1 cellular context compared by ENCODE assay signal in genomic region chr13:26255717-26256277, GRCh38.
TF ChIP-seq lines count a peak whose summit lies in the region.

No MANE protein-coding gene starts in this region.

TF ChIP-seq in liver, 16 proteins besides CTCF, POLR2A, EP300 and RAD21 (continued from another document):
- TF ChIP-seq, protein P1, sequence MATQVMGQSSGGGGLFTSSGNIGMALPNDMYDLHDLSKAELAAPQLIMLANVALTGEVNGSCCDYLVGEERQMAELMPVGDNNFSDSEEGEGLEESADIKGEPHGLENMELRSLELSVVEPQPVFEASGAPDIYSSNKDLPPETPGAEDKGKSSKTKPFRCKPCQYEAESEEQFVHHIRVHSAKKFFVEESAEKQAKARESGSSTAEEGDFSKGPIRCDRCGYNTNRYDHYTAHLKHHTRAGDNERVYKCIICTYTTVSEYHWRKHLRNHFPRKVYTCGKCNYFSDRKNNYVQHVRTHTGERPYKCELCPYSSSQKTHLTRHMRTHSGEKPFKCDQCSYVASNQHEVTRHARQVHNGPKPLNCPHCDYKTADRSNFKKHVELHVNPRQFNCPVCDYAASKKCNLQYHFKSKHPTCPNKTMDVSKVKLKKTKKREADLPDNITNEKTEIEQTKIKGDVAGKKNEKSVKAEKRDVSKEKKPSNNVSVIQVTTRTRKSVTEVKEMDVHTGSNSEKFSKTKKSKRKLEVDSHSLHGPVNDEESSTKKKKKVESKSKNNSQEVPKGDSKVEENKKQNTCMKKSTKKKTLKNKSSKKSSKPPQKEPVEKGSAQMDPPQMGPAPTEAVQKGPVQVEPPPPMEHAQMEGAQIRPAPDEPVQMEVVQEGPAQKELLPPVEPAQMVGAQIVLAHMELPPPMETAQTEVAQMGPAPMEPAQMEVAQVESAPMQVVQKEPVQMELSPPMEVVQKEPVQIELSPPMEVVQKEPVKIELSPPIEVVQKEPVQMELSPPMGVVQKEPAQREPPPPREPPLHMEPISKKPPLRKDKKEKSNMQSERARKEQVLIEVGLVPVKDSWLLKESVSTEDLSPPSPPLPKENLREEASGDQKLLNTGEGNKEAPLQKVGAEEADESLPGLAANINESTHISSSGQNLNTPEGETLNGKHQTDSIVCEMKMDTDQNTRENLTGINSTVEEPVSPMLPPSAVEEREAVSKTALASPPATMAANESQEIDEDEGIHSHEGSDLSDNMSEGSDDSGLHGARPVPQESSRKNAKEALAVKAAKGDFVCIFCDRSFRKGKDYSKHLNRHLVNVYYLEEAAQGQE (IDR thresholded peaks at IDR 0.05): no peak
